ENCODE assay signal across 18 cellular contexts in the genomic region with DNA sequence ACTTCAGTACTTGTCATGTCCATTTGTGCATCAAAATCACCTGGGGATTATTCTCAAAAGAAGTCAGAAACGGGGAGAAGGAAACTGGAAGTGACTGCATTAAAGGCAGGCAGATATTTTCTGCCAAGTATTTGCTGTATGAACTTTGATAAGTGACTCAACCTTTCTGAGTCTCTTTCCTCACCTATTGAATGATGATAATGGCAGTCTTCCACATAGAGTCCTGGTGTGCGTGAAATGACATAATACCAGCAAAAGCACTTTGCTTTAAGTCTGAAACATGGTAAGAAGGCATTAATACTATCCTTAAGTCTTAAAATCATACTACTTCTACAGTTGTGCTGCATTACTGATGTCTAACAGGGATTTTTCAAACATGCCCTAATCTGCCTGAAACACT.
"Had no signal": no experiment of that assay in that cellular context is flagged by ENCODE, and none has a peak within 500 bp of the region (broad histone marks: within the 10 kb centered on the region; RNA-seq: fewer than 3 reads in every experiment).

No MANE protein-coding gene starts in this region.

- H3K27me3 Mint-ChIP-seq: activated naive CD4-positive, alpha-beta T cell treated with anti-CD3 and anti-CD28 coated beads, Interleukin-2, amount 10 ng/mL, durations not matched to agents 7 days and 5 days; central memory CD8-positive, alpha-beta T cell; progenitor cell of endocrine pancreas; stimulated activated naive B cell treated with anti-CD40 and anti-IgM and Interleukin-4, amounts not matched to agents 10 μg/mL and 1 μg/mL and 100 μg/mL, for 72 hours had no signal

- FAIRE-seq: islet of Langerhans had no signal

- H3K4me1 ChIP-seq: right lobe of liver had no signal

- H3K4me1 Mint-ChIP-seq: activated naive CD4-positive, alpha-beta T cell treated with anti-CD3 and anti-CD28 coated beads, Interleukin-2, amount 10 ng/mL, durations not matched to agents 7 days and 5 days; central memory CD8-positive, alpha-beta T cell had no signal

- H3K4me3 ChIP-seq: right lobe of liver, tibial nerve had no signal

- H3K4me3 Mint-ChIP-seq: activated naive CD4-positive, alpha-beta T cell treated with anti-CD3 and anti-CD28 coated beads, Interleukin-2, amount 10 ng/mL, durations not matched to agents 7 days and 5 days; central memory CD8-positive, alpha-beta T cell; stimulated activated naive B cell treated with anti-CD40 and anti-IgM and Interleukin-4, amounts not matched to agents 10 μg/mL and 1 μg/mL and 100 μg/mL, for 72 hours had no signal

- H3K27me3 ChIP-seq: neutrophil, right lobe of liver, tibial nerve had no signal

- H3K9me3 ChIP-seq: neutrophil, right lobe of liver, tibial nerve had no signal

- H3K27ac ChIP-seq: neutrophil, right lobe of liver, tibial nerve had no signal

- H3K36me3 Mint-ChIP-seq: activated naive CD4-positive, alpha-beta T cell treated with anti-CD3 and anti-CD28 coated beads, Interleukin-2, amount 10 ng/mL, durations not matched to agents 7 days and 5 days; stimulated activated naive B cell treated with anti-CD40 and anti-IgM and Interleukin-4, amounts not matched to agents 10 μg/mL and 1 μg/mL and 100 μg/mL, for 72 hours had no signal

- ATAC-seq: right lobe of liver; SK-N-SH treated with all-trans-retinoic acid at 6 μM for 48 hours; stimulated activated naive B cell treated with anti-CD40 and anti-IgM and Interleukin-4, amounts not matched to agents 10 μg/mL and 1 μg/mL and 100 μg/mL, for 72 hours had no signal

- DNase-seq: activated CD4-positive, alpha-beta T cell treated with anti-CD3 and anti-CD28 coated beads, Interleukin-2, amount 50 U/mL, for 1 hour; activated CD4-positive, CD25-positive, alpha-beta regulatory T cell; activated naive CD4-positive, alpha-beta T cell treated with anti-CD3 and anti-CD28 coated beads, Interleukin-2, amount 10 ng/mL, durations not matched to agents 7 days and 5 days; activated T-cell treated with anti-CD3 and anti-CD28 coated beads for 4 hours; cortex of kidney; effector memory CD4-positive, alpha-beta T cell; head of caudate nucleus; midbrain; right lobe of liver; stimulated activated CD4-positive, alpha-beta T cell treated with anti-CD3 and anti-CD28 coated beads, Interleukin-2, amount 100 ng/mL, for 24 hours; stimulated activated naive B cell treated with anti-CD40 and anti-IgM and Interleukin-4, amounts not matched to agents 10 μg/mL and 1 μg/mL and 100 μg/mL, for 72 hours had no signal

- H3K27ac Mint-ChIP-seq: activated naive CD4-positive, alpha-beta T cell treated with anti-CD3 and anti-CD28 coated beads, Interleukin-2, amount 10 ng/mL, durations not matched to agents 7 days and 5 days; activated T-helper 2 cell treated with anti-CD3 and anti-CD28 coated beads, Interferon-gamma antibody, Interleukin-2, Interleukin-4, amounts not matched to agents 10 μg/mL and 5 μg/mL and 100 μg/mL, durations not matched to agents 14 hours and 24 hours and 36 hours; progenitor cell of endocrine pancreas; stimulated activated naive B cell treated with anti-CD40 and anti-IgM and Interleukin-4, amounts not matched to agents 10 μg/mL and 1 μg/mL and 100 μg/mL, for 72 hours had no signal

- H3K36me3 ChIP-seq: neutrophil, right lobe of liver, tibial nerve had no signal

- H3K9me3 Mint-ChIP-seq: activated naive CD4-positive, alpha-beta T cell treated with anti-CD3 and anti-CD28 coated beads, Interleukin-2, amount 10 ng/mL, durations not matched to agents 7 days and 5 days; activated T-helper 2 cell treated with anti-CD3 and anti-CD28 coated beads, Interferon-gamma antibody, Interleukin-2, Interleukin-4, amounts not matched to agents 10 μg/mL and 5 μg/mL and 100 μg/mL, durations not matched to agents 14 hours and 24 hours and 36 hours had no signal
